Comparison of ENCODE assay signal across 8 cellular contexts in genomic region chr9:91033802-91034201, GRCh38.
DNase-seq lines count a peak whose midpoint lies in the region; ATAC-seq, FAIRE-seq and TF ChIP-seq lines count a peak whose summit lies in the region.

No MANE protein-coding gene starts in this region.

- no peak for TF ChIP-seq EP300 in K562 (IDR thresholded peaks at IDR 0.05; ENCODE audit: low read length)

- peaks cover 11% of the 10 kb centered on the region for H3K27me3 Mint-ChIP-seq in GM23338 (ENCODE audit: insufficient read depth, low read depth, poor library complexity)

- no peaks in the 10 kb centered on the region for H3K9me3 Mint-ChIP-seq in GM23338

- peak; percentile 80 to 91 for TF ChIP-seq CTCF in GM23338 (conservative IDR thresholded peaks at IDR 0.05; ENCODE audit: low read depth in 2 of 2)
- peak; percentile 58 to 68 (median 66) for TF ChIP-seq CTCF in K562 (IDR thresholded peaks at IDR 0.05 in 2 of 3, conservative IDR thresholded peaks at IDR 0.05 in 1 of 3; ENCODE audit: insufficient read depth in 2 of 3, low read depth in 1 of 3, low read length in 3 of 3)
- peak; percentile 41 for TF ChIP-seq CTCF in osteoblast (IDR thresholded peaks at IDR 0.05; ENCODE audit: extremely low read depth, low read depth, low read length)
- TF ChIP-seq CTCF in tibial artery (IDR thresholded peaks at IDR 0.05): peak in 1 of 2 experiments; percentile 7

- no peaks in the 10 kb centered on the region for H3K36me3 ChIP-seq in GM23338 (ENCODE audit: insufficient read depth)
- no peaks in the 10 kb centered on the region for H3K36me3 ChIP-seq in K562 (ENCODE audit: control insufficient read depth, insufficient read depth, low read length)
- no peaks in the 10 kb centered on the region for H3K36me3 ChIP-seq in osteoblast (ENCODE audit: insufficient read depth, low read length)
- no peaks in the 10 kb centered on the region for H3K36me3 ChIP-seq in tibial artery

- peak; percentile 21 to 55; a peak in 2 of 4 replicates for TF ChIP-seq RAD21 in K562 (CRISPR knock-in tag; conservative IDR thresholded peaks at IDR 0.05 in 1 of 2, IDR thresholded peaks at IDR 0.05 in 1 of 2)

- no peak overlapping the region for H3K4me3 Mint-ChIP-seq in GM23338

- H4K20me1 ChIP-seq in GM23338 (replicated peaks; ENCODE audit: insufficient read depth) (no peaks in the 10 kb centered on the region), K562 (replicated peaks; ENCODE audit: control insufficient read depth, insufficient read depth, low read length) (no peaks in the 10 kb centered on the region), osteoblast (ENCODE audit: insufficient read depth, low read length) (no peaks in the 10 kb centered on the region)

- no peak overlapping the region for H3K27ac ChIP-seq in GM23338 (ENCODE audit: low read depth)
- no peak overlapping the region for H3K27ac ChIP-seq in K562 (ENCODE audit: extremely low read depth, low read depth, low read length)
- H3K27ac ChIP-seq in osteoblast (ENCODE audit: low read depth, low read length): no peak overlapping the region
- no peak overlapping the region for H3K27ac ChIP-seq in tibial artery

- H3K27me3 ChIP-seq in GM23338 (ENCODE audit: insufficient read depth) (no peaks in the 10 kb centered on the region), K562 (ENCODE audit: control insufficient read depth in 2 of 2, insufficient read depth in 2 of 2, low read length in 2 of 2) (peaks cover 2 to 45% of the 10 kb centered on the region in 2 experiments; a peak in 4 of 5 replicates), osteoblast (ENCODE audit: insufficient read depth, low read length) (no peaks in the 10 kb centered on the region), tibial artery (peaks cover 0 to 4% of the 10 kb centered on the region in 2 donors)

- no peak overlapping the region for H2AFZ ChIP-seq in GM23338
- no peak overlapping the region for H2AFZ ChIP-seq in K562 (ENCODE audit: low read depth, low read length)
- H2AFZ ChIP-seq in osteoblast (ENCODE audit: low read length): no peak overlapping the region

- H3K9me1 ChIP-seq in K562 (ENCODE audit: control insufficient read depth, insufficient read depth, low read length): no peaks in the 10 kb centered on the region

- 0 out of 2 replicates have a peak, but pooled peaks cover 1% of the 10 kb centered on the region for H3K9me2 ChIP-seq in GM23338 (ENCODE audit: insufficient read depth)

- H3K9me3 ChIP-seq in K562 (replicated peaks; ENCODE audit: control insufficient read depth, insufficient read depth, low read depth, low read length) (no peaks in the 10 kb centered on the region), osteoblast (ENCODE audit: low read depth, low read length) (no peaks in the 10 kb centered on the region), tibial artery (no peaks in the 10 kb centered on the region)

- no peak overlapping the region for H3K9ac ChIP-seq in K562 (ENCODE audit: insufficient read depth in 1 of 2, low read depth in 2 of 2, low read length in 2 of 2)

- WGBS in K562 (ENCODE audit: insufficient coverage, low coverage, missing lambda C conversion rate): 0% methylated on average over 3 of the region's 3 CpGs

- no peaks in the 10 kb centered on the region for H3K36me3 Mint-ChIP-seq in GM23338 (ENCODE audit: low read depth)

- TF ChIP-seq POLR2A in K562 (conservative IDR thresholded peaks at IDR 0.05): no peak

- FAIRE-seq in K562 (lab: Jason Lieb, UNC): no peak

- H3K79me2 ChIP-seq in GM23338 (replicated peaks; ENCODE audit: insufficient read depth): no peaks in the 10 kb centered on the region
- H3K79me2 ChIP-seq in K562 (ENCODE audit: control insufficient read depth, insufficient read depth, low read length): no peaks in the 10 kb centered on the region
- H3K79me2 ChIP-seq in osteoblast (ENCODE audit: insufficient read depth, low read length): no peaks in the 10 kb centered on the region

- H3K4me2 ChIP-seq in GM23338 (no peak overlapping the region), K562 (ENCODE audit: insufficient read depth, low read length) (no peak overlapping the region), osteoblast (ENCODE audit: insufficient read depth, low read length) (no peak overlapping the region)

- DNase-seq in GM23338 (ENCODE audit: low spot score) (peak; percentile 69), T-helper 9 cell (peak; percentile 68), K562 (ENCODE audit: extremely low read depth in 1 of 4, low spot score in 3 of 4) (peak; percentile 13 to 48 (median 26)), osteoblast (ENCODE audit: insufficient read length, low spot score, missing footprints) (no peak), GF-D8 (lab: John Stamatoyannopoulos, UW) (no peak), NCI-H226 (no peak), tibial artery (no peak), NCI-H446 treated with DMSO at 0.1 percent for 48 hours (lab: John Stamatoyannopoulos, UW) (no peak)

- CTCF ChIA-PET in K562 (lab: Yijun Ruan, JAX; ENCODE audit: low intra/inter-chr PET ratio): no interaction called here

- H3K4me3 ChIP-seq in GM23338: no peak overlapping the region
- H3K4me3 ChIP-seq in K562: no peak overlapping the region
- H3K4me3 ChIP-seq in osteoblast (ENCODE audit: insufficient read depth, low read length): no peak overlapping the region
- no peak overlapping the region for H3K4me3 ChIP-seq in tibial artery

- H3K27ac Mint-ChIP-seq in GM23338: no peak overlapping the region

- peaks cover 10% of the 10 kb centered on the region for H3K4me1 Mint-ChIP-seq in GM23338

- peaks cover 4% of the 10 kb centered on the region; the same call in 1 of the 2 replicates for H3K4me1 ChIP-seq in GM23338 (ENCODE audit: insufficient read depth)
- H3K4me1 ChIP-seq in K562 (replicated peaks in 1 of 2; ENCODE audit: control insufficient read depth in 2 of 2, insufficient read depth in 2 of 2, low read length in 2 of 2): peaks cover 5 to 10% of the 10 kb centered on the region in 2 experiments; a peak in 3 of 5 replicates
- H3K4me1 ChIP-seq in osteoblast (ENCODE audit: insufficient read depth, low read length): peaks cover 18% of the 10 kb centered on the region
- H3K4me1 ChIP-seq in tibial artery: peaks cover 0 to 19% (median 13%) of the 10 kb centered on the region in 4 donors

- peak; percentile 29 for ATAC-seq in GM23338
- peak; percentile 52 for ATAC-seq in K562

- no peaks in the 10 kb centered on the region for H3F3A ChIP-seq in GM23338 (replicated peaks; ENCODE audit: low read depth)

- intact Hi-C loops in K562 (cut with micrococcal nuclease) (loop anchor here (10.0 kb wide), 2 partner anchors 119 to 641 kb away; no protein-coding TSS in a partner anchor), tibial artery (cut with DNase I; ENCODE audit: low total_unique reads) (no loop called here)

- in situ Hi-C loops in K562 (cut with MboI): loop anchor here (5.0 kb wide), 1 partner anchor 393 kb away; no protein-coding TSS in a partner anchor

- POLR2A ChIA-PET in K562 (lab: Yijun Ruan, JAX): no interaction called here

- no TSS peak for BruUV-seq in K562 (replicated peaks; lab: Mats Ljungman, UMichigan)

TF ChIP-seq in GM23338, 12 proteins besides CTCF, POLR2A, EP300 and RAD21 (continues in another document):
- TF ChIP-seq ZNF331 (CRISPR knock-in tag; IDR thresholded peaks at IDR 0.05; ENCODE audit: low read depth) (no peak), STAT1 (IDR thresholded peaks at IDR 0.05; ENCODE audit: unreplicated experiment) (no peak), ZNF114 (CRISPR knock-in tag; IDR thresholded peaks at IDR 0.05) (no peak), EZH2phosphoT487 (IDR thresholded peaks at IDR 0.05; ENCODE audit: unreplicated experiment) (no peak)

TF ChIP-seq in K562, 482 proteins besides CTCF, POLR2A, EP300 and RAD21:
- TF ChIP-seq SMC3 (conservative IDR thresholded peaks at IDR 0.05; ENCODE audit: insufficient read depth, low read depth, low read length) (peak; percentile 52), E4F1 (CRISPR knock-in tag; IDR thresholded peaks at IDR 0.05; ENCODE audit: borderline replicate concordance) (no peak)

Comparison
In these comparisons a context has a peak if more than half of its experiments do, and no peak if none do; other contexts are left out.
1. DNase-seq: peak in GM23338 (single experiment), T-helper 9 cell (single experiment) and K562 (4 of 4); none in osteoblast (single experiment), GF-D8 (single experiment), NCI-H226 (single experiment), tibial artery (0 of 2) and NCI-H446 treated with DMSO at 0.1 percent for 48 hours (single experiment).